Comparison of ENCODE assay signal across 34 cellular contexts in genomic region chr2:58971511-58971910, GRCh38.
"Had no signal": no experiment of that assay in that cellular context is flagged by ENCODE, and none has a peak within 500 bp of the region (broad histone marks: within the 10 kb centered on the region; RNA-seq: fewer than 3 reads in every experiment).

No MANE protein-coding gene starts in this region.

- DNase-seq: activated CD4-positive, alpha-beta memory T cell treated with anti-CD3 and anti-CD28 coated beads for 36 hours; activated CD4-positive, alpha-beta T cell treated with anti-CD3 and anti-CD28 coated beads for 36 hours; activated CD4-positive, alpha-beta T cell treated with anti-CD3 and anti-CD28 coated beads, Interleukin-2, amount 10 ng/mL, durations not matched to agents 24 days and 14 days; activated CD4-positive, CD25-positive, alpha-beta regulatory T cell; activated CD4-positive, CD25-positive, alpha-beta regulatory T cell treated with anti-CD3 and anti-CD28 coated beads, Interleukin-2, amount 50 U/mL, for 72 hours; activated CD8-positive, alpha-beta memory T cell treated with anti-CD3 and anti-CD28 coated beads, Interleukin-2, amount 10 ng/mL, durations not matched to agents 7 days and 5 days; activated CD8-positive, alpha-beta memory T cell treated with anti-CD3 and anti-CD28 coated beads, Interleukin-2, amount 50 U/mL, for 4 hours; activated CD8-positive, alpha-beta T cell treated with anti-CD3 and anti-CD28 coated beads, Interleukin-2, amount 10 ng/mL, durations not matched to agents 7 days and 5 days; activated effector memory CD4-positive, alpha-beta T cell treated with anti-CD3 and anti-CD28 coated beads, Interleukin-2, amount 50 U/mL, for 16 hours; activated naive CD4-positive, alpha-beta T cell treated with anti-CD3 and anti-CD28 coated beads, Interleukin-2, amount 10 ng/mL, durations not matched to agents 7 days and 5 days; activated naive CD8-positive, alpha-beta T cell treated with anti-CD3 and anti-CD28 coated beads, Interleukin-2, amount 10 ng/mL, durations not matched to agents 7 days and 5 days; activated T-cell treated with anti-CD3 and anti-CD28 coated beads, Interleukin-2, amount 50 U/mL, for 1 hour; activated T-cell treated with anti-CD3 and anti-CD28 coated beads, Interleukin-2, amount 50 U/mL, for 48 hours; central memory CD4-positive, alpha-beta T cell; dorsolateral prefrontal cortex; effector memory CD4-positive, alpha-beta T cell; erythroblast; foreskin melanocyte; T-helper 1 cell; T-helper 17 cell; T1000; WERI-Rb-1 had no signal

- H3K4me1 Mint-ChIP-seq: activated CD4-positive, alpha-beta T cell treated with anti-CD3 and anti-CD28 coated beads for 36 hours; activated CD4-positive, alpha-beta T cell treated with anti-CD3 and anti-CD28 coated beads, Interleukin-2, amount 10 ng/mL, durations not matched to agents 24 days and 14 days; activated CD8-positive, alpha-beta memory T cell treated with anti-CD3 and anti-CD28 coated beads, Interleukin-2, amount 10 ng/mL, durations not matched to agents 7 days and 5 days; activated naive CD4-positive, alpha-beta T cell treated with anti-CD3 and anti-CD28 coated beads, Interleukin-2, amount 10 ng/mL, durations not matched to agents 7 days and 5 days; activated naive CD8-positive, alpha-beta T cell treated with anti-CD3 and anti-CD28 coated beads, Interleukin-2, amount 10 ng/mL, durations not matched to agents 7 days and 5 days; T-helper 17 cell had no signal

- H3K27ac ChIP-seq: ascending aorta, breast epithelium, cardiac muscle cell, coronary artery, dorsolateral prefrontal cortex, esophagus muscularis mucosa, gastroesophageal sphincter, WERI-Rb-1 had no signal

- H3K36me3 ChIP-seq: ascending aorta, breast epithelium, cardiac muscle cell, esophagus muscularis mucosa, gastroesophageal sphincter, WERI-Rb-1 had no signal

- H3K4me1 ChIP-seq: ascending aorta, esophagus muscularis mucosa, gastroesophageal sphincter had no signal

- H3K27me3 ChIP-seq: ascending aorta, breast epithelium, cardiac muscle cell, dorsolateral prefrontal cortex, esophagus muscularis mucosa, gastroesophageal sphincter had no signal

- H3K9me3 ChIP-seq: ascending aorta, breast epithelium, esophagus muscularis mucosa, gastroesophageal sphincter had no signal

- H3K4me3 Mint-ChIP-seq: activated CD4-positive, alpha-beta memory T cell treated with anti-CD3 and anti-CD28 coated beads for 36 hours; activated CD4-positive, alpha-beta T cell treated with anti-CD3 and anti-CD28 coated beads for 36 hours; activated CD4-positive, alpha-beta T cell treated with anti-CD3 and anti-CD28 coated beads, Interleukin-2, amount 10 ng/mL, durations not matched to agents 24 days and 14 days; activated CD8-positive, alpha-beta memory T cell treated with anti-CD3 and anti-CD28 coated beads, Interleukin-2, amount 10 ng/mL, durations not matched to agents 7 days and 5 days; activated CD8-positive, alpha-beta T cell treated with anti-CD3 and anti-CD28 coated beads, Interleukin-2, amount 10 ng/mL, durations not matched to agents 7 days and 5 days; activated naive CD4-positive, alpha-beta T cell treated with anti-CD3 and anti-CD28 coated beads, Interleukin-2, amount 10 ng/mL, durations not matched to agents 7 days and 5 days; activated naive CD8-positive, alpha-beta T cell treated with anti-CD3 and anti-CD28 coated beads, Interleukin-2, amount 10 ng/mL, durations not matched to agents 7 days and 5 days; activated T-helper 1 cell treated with anti-CD3 and anti-CD28 coated beads, Interleukin-12 subunit alpha, Interleukin-12 subunit beta, Interleukin-2, Interleukin-4 antibody, amounts not matched to agents 30 ng/mL and 10 ng/mL and 1 ng/mL, durations not matched to agents 14 hours and 24 hours and 36 hours; brain; dendritic cell treated with granulocyte-macrophage colony-stimulating factor and Interleukin-4, amounts not matched to agents 40 ng/mL and 50 ng/mL, for 4 days; T-helper 17 cell; T-helper 2 cell treated with Interferon-gamma antibody and Interleukin-4, amounts not matched to agents 5 μg/mL and 100 μg/mL, for 36 hours had no signal

- ATAC-seq: activated CD4-positive, alpha-beta T cell treated with anti-CD3 and anti-CD28 coated beads for 36 hours; activated CD8-positive, alpha-beta memory T cell treated with anti-CD3 and anti-CD28 coated beads, Interleukin-2, amount 10 ng/mL, durations not matched to agents 7 days and 5 days; activated CD8-positive, alpha-beta T cell treated with anti-CD3 and anti-CD28 coated beads, Interleukin-2, amount 10 ng/mL, durations not matched to agents 7 days and 5 days; activated naive CD4-positive, alpha-beta T cell treated with anti-CD3 and anti-CD28 coated beads, Interleukin-2, amount 50 U/mL, for 72 hours; gastroesophageal sphincter; T-helper 17 cell had no signal

- H3K27me3 Mint-ChIP-seq: activated CD4-positive, alpha-beta memory T cell treated with anti-CD3 and anti-CD28 coated beads for 36 hours; activated CD4-positive, alpha-beta T cell treated with anti-CD3 and anti-CD28 coated beads for 36 hours; activated CD4-positive, alpha-beta T cell treated with anti-CD3 and anti-CD28 coated beads, Interleukin-2, amount 10 ng/mL, durations not matched to agents 24 days and 14 days; activated CD8-positive, alpha-beta memory T cell treated with anti-CD3 and anti-CD28 coated beads, Interleukin-2, amount 10 ng/mL, durations not matched to agents 7 days and 5 days; activated naive CD4-positive, alpha-beta T cell treated with anti-CD3 and anti-CD28 coated beads, Interleukin-2, amount 10 ng/mL, durations not matched to agents 7 days and 5 days; activated naive CD8-positive, alpha-beta T cell treated with anti-CD3 and anti-CD28 coated beads, Interleukin-2, amount 10 ng/mL, durations not matched to agents 7 days and 5 days; brain; dendritic cell treated with granulocyte-macrophage colony-stimulating factor and Interleukin-4, amounts not matched to agents 40 ng/mL and 50 ng/mL, for 4 days; T-helper 17 cell had no signal

- H3K9me3 Mint-ChIP-seq: activated CD4-positive, alpha-beta memory T cell treated with anti-CD3 and anti-CD28 coated beads for 36 hours; activated CD4-positive, alpha-beta T cell treated with anti-CD3 and anti-CD28 coated beads, Interleukin-2, amount 10 ng/mL, durations not matched to agents 24 days and 14 days; activated naive CD4-positive, alpha-beta T cell treated with anti-CD3 and anti-CD28 coated beads, Interleukin-2, amount 10 ng/mL, durations not matched to agents 7 days and 5 days; activated naive CD4-positive, alpha-beta T cell treated with anti-CD3 and anti-CD28 coated beads, Interleukin-2, amount 50 U/mL, for 72 hours; activated naive CD8-positive, alpha-beta T cell treated with anti-CD3 and anti-CD28 coated beads, Interleukin-2, amount 10 ng/mL, durations not matched to agents 7 days and 5 days; activated T-helper 1 cell treated with anti-CD3 and anti-CD28 coated beads, Interleukin-12 subunit alpha, Interleukin-12 subunit beta, Interleukin-2, Interleukin-4 antibody, amounts not matched to agents 30 ng/mL and 10 ng/mL and 1 ng/mL, durations not matched to agents 14 hours and 24 hours and 36 hours; activated T-helper 2 cell treated with anti-CD3 and anti-CD28 coated beads, Interferon-gamma antibody, Interleukin-2, Interleukin-4, amounts not matched to agents 10 μg/mL and 5 μg/mL and 100 μg/mL, durations not matched to agents 14 hours and 24 hours and 36 hours; brain; dendritic cell treated with granulocyte-macrophage colony-stimulating factor and Interleukin-4, amounts not matched to agents 40 ng/mL and 50 ng/mL, for 4 days; T-helper 2 cell treated with Interferon-gamma antibody and Interleukin-4, amounts not matched to agents 5 μg/mL and 100 μg/mL, for 36 hours had no signal

- H3K4me3 ChIP-seq: ascending aorta, cardiac muscle cell, coronary artery, dorsolateral prefrontal cortex, esophagus muscularis mucosa, gastroesophageal sphincter had no signal

- H3K27ac Mint-ChIP-seq: activated CD4-positive, alpha-beta memory T cell treated with anti-CD3 and anti-CD28 coated beads for 36 hours; activated CD4-positive, alpha-beta T cell treated with anti-CD3 and anti-CD28 coated beads for 36 hours; activated CD4-positive, alpha-beta T cell treated with anti-CD3 and anti-CD28 coated beads, Interleukin-2, amount 10 ng/mL, durations not matched to agents 24 days and 14 days; activated CD8-positive, alpha-beta memory T cell treated with anti-CD3 and anti-CD28 coated beads, Interleukin-2, amount 10 ng/mL, durations not matched to agents 7 days and 5 days; activated CD8-positive, alpha-beta T cell treated with anti-CD3 and anti-CD28 coated beads, Interleukin-2, amount 10 ng/mL, durations not matched to agents 7 days and 5 days; activated naive CD4-positive, alpha-beta T cell treated with anti-CD3 and anti-CD28 coated beads, Interleukin-2, amount 10 ng/mL, durations not matched to agents 7 days and 5 days; activated naive CD4-positive, alpha-beta T cell treated with anti-CD3 and anti-CD28 coated beads, Interleukin-2, amount 50 U/mL, for 72 hours; activated naive CD8-positive, alpha-beta T cell treated with anti-CD3 and anti-CD28 coated beads, Interleukin-2, amount 10 ng/mL, durations not matched to agents 7 days and 5 days; activated T-helper 1 cell treated with anti-CD3 and anti-CD28 coated beads, Interleukin-12 subunit alpha, Interleukin-12 subunit beta, Interleukin-2, Interleukin-4 antibody, amounts not matched to agents 30 ng/mL and 10 ng/mL and 1 ng/mL, durations not matched to agents 14 hours and 24 hours and 36 hours; activated T-helper 2 cell treated with anti-CD3 and anti-CD28 coated beads, Interferon-gamma antibody, Interleukin-2, Interleukin-4, amounts not matched to agents 10 μg/mL and 5 μg/mL and 100 μg/mL, durations not matched to agents 14 hours and 24 hours and 36 hours; dendritic cell treated with granulocyte-macrophage colony-stimulating factor and Interleukin-4, amounts not matched to agents 40 ng/mL and 50 ng/mL, for 4 days; T-helper 17 cell; T-helper 2 cell treated with Interferon-gamma antibody and Interleukin-4, amounts not matched to agents 5 μg/mL and 100 μg/mL, for 36 hours had no signal

- H3K36me3 Mint-ChIP-seq: activated CD4-positive, alpha-beta memory T cell treated with anti-CD3 and anti-CD28 coated beads for 36 hours; activated CD8-positive, alpha-beta memory T cell treated with anti-CD3 and anti-CD28 coated beads, Interleukin-2, amount 10 ng/mL, durations not matched to agents 7 days and 5 days; activated naive CD4-positive, alpha-beta T cell treated with anti-CD3 and anti-CD28 coated beads, Interleukin-2, amount 10 ng/mL, durations not matched to agents 7 days and 5 days; activated naive CD4-positive, alpha-beta T cell treated with anti-CD3 and anti-CD28 coated beads, Interleukin-2, amount 50 U/mL, for 72 hours; activated naive CD8-positive, alpha-beta T cell treated with anti-CD3 and anti-CD28 coated beads, Interleukin-2, amount 10 ng/mL, durations not matched to agents 7 days and 5 days; brain had no signal
